Comparison of ENCODE assay signal across 13 cellular contexts in the genomic region with DNA sequence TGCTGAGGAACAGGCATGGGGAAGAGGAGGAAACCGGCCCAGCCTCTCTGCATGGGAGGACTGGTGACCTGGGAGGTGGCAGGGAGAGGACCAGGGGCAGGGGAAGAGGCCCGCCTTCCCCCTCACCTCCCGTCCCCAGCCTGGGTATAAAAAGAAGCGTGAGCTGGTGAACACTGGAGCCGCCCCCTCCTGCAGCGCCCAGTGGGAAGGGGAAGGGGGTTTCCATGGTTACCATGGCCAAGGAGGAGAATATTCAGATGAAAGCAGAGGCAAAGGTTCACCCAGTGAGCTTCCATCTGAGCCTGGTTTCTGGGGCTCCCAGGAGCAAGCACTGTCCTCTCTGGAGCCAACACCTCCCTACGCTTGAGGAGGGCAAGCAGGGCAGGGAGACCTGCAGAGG.
"Had no signal": no experiment of that assay in that cellular context is flagged by ENCODE, and none has a peak within 500 bp of the region (broad histone marks: within the 10 kb centered on the region; RNA-seq: fewer than 3 reads in every experiment).

No MANE protein-coding gene starts in this region.

- H3K4me3 ChIP-seq: coronary artery, left ventricle myocardium inferior, tibial artery, uterus had no signal

- ATAC-seq: activated CD8-positive, alpha-beta T cell treated with anti-CD3 and anti-CD28 coated beads, Interleukin-2, amount 10 ng/mL, durations not matched to agents 7 days and 5 days; effector memory CD8-positive, alpha-beta T cell; right cardiac atrium had no signal

- H3K9me3 Mint-ChIP-seq: effector memory CD8-positive, alpha-beta T cell had no signal

- DNase-seq: activated CD4-positive, alpha-beta T cell treated with anti-CD3 and anti-CD28 coated beads for 4 hours; activated CD8-positive, alpha-beta T cell treated with anti-CD3 and anti-CD28 coated beads, Interleukin-2, amount 10 ng/mL, durations not matched to agents 7 days and 5 days; activated naive CD4-positive, alpha-beta T cell treated with Interleukin-2 at 50 U/mL for 16 hours; effector memory CD8-positive, alpha-beta T cell; left ventricle myocardium inferior; small intestine; T-helper 1 cell; tibial artery; uterus had no signal

- H3K9me3 ChIP-seq: left ventricle myocardium inferior, neutrophil, tibial artery, uterus had no signal

- H3K4me3 Mint-ChIP-seq: activated CD8-positive, alpha-beta T cell treated with anti-CD3 and anti-CD28 coated beads, Interleukin-2, amount 10 ng/mL, durations not matched to agents 7 days and 5 days; effector memory CD8-positive, alpha-beta T cell had no signal

- H3K4me1 ChIP-seq: left ventricle myocardium inferior, uterus had no signal

- H3K36me3 ChIP-seq: neutrophil, uterus had no signal

- H3K27ac ChIP-seq: coronary artery, left ventricle myocardium inferior, neutrophil, tibial artery, uterus, VCaP had no signal

- H3K27me3 ChIP-seq: neutrophil, tibial artery, uterus had no signal

- H3K27me3 Mint-ChIP-seq: effector memory CD8-positive, alpha-beta T cell had no signal

- H3K27ac Mint-ChIP-seq: activated CD8-positive, alpha-beta T cell treated with anti-CD3 and anti-CD28 coated beads, Interleukin-2, amount 10 ng/mL, durations not matched to agents 7 days and 5 days; effector memory CD8-positive, alpha-beta T cell had no signal
